Comparison of ENCODE assay signal across 11 cellular contexts in genomic region chr9:15349892-15350761, GRCh38. TPM values are rescaled to one million over a fixed set of nuclear protein-coding genes. Genes with fewer than 3 reads are reported as not detected.
DNase-seq lines count a peak whose midpoint lies in the region; ATAC-seq and TF ChIP-seq lines count a peak whose summit lies in the region.
"Had no signal": no experiment of that assay in that cellular context is flagged by ENCODE, and none has a peak within 500 bp of the region (broad histone marks: within the 10 kb centered on the region; RNA-seq: fewer than 3 reads in every experiment).

No MANE protein-coding gene starts in this region.

- no peaks in the 10 kb centered on the region for H3K36me3 ChIP-seq in suprapubic skin
- H3K36me3 ChIP-seq: BLaER1 treated with 17β-estradiol and CSF1 and Interleukin-3, amounts not matched to agents 10 nM and 100 nM had no signal

- 64% methylated on average over 7 of the region's 7 CpGs for WGBS in suprapubic skin

- CTCF ChIA-PET in activated CD8-positive, alpha-beta T cell treated with anti-CD3 and anti-CD28 coated beads for 36 hours (lab: Charles Lee), result interaction anchor here (0.8 to 1.3 kb wide), 2 partner anchors 14 to 257 kb away, joined by 3 read pairs; no protein-coding TSS in a partner anchor
- CTCF ChIA-PET in activated CD8-positive, alpha-beta T cell treated with anti-CD3 and anti-CD28 coated beads, Interleukin-2, amount 10 ng/mL, durations not matched to agents 7 days and 5 days (lab: Charles Lee), result no interaction called here

- no peaks in the 10 kb centered on the region for H3K4me1 ChIP-seq in suprapubic skin

- no peak for TF ChIP-seq POLR2A in suprapubic skin (IDR thresholded peaks at IDR 0.05)

- no peaks in the 10 kb centered on the region for H3K9me3 ChIP-seq in suprapubic skin
- H3K9me3 ChIP-seq: BLaER1 treated with 17β-estradiol and CSF1 and Interleukin-3, amounts not matched to agents 10 nM and 100 nM had no signal

- no peak for TF ChIP-seq CTCF in activated CD8-positive, alpha-beta T cell treated with anti-CD3 and anti-CD28 coated beads for 36 hours (IDR thresholded peaks at IDR 0.05)
- TF ChIP-seq CTCF in cardiac fibroblast (IDR thresholded peaks at IDR 0.05; ENCODE audit: low read depth, low read length) (no peak), suprapubic skin (IDR thresholded peaks at IDR 0.05) (no peak)

- H3K4me3 Mint-ChIP-seq in activated CD8-positive, alpha-beta T cell treated with anti-CD3 and anti-CD28 coated beads for 36 hours, result no peak overlapping the region
- H3K4me3 Mint-ChIP-seq in activated CD8-positive, alpha-beta T cell treated with anti-CD3 and anti-CD28 coated beads, Interleukin-2, amount 10 ng/mL, durations not matched to agents 7 days and 5 days, result no peak overlapping the region

- peak; percentile 24 for ATAC-seq in activated CD8-positive, alpha-beta T cell treated with anti-CD3 and anti-CD28 coated beads for 36 hours
- ATAC-seq in activated CD8-positive, alpha-beta T cell treated with anti-CD3 and anti-CD28 coated beads, Interleukin-2, amount 10 ng/mL, durations not matched to agents 7 days and 5 days, result no peak
- ATAC-seq in HG03432 (IDR thresholded peaks at IDR 0.05; ENCODE audit: unreplicated experiment), result no peak
- ATAC-seq: HCT116 had no signal

- peaks cover 15% of the 10 kb centered on the region for H3K4me1 Mint-ChIP-seq in activated CD8-positive, alpha-beta T cell treated with anti-CD3 and anti-CD28 coated beads for 36 hours (ENCODE audit: low read depth)
- peaks cover 17% of the 10 kb centered on the region for H3K4me1 Mint-ChIP-seq in activated CD8-positive, alpha-beta T cell treated with anti-CD3 and anti-CD28 coated beads, Interleukin-2, amount 10 ng/mL, durations not matched to agents 7 days and 5 days (ENCODE audit: low read depth)

- H3K27ac ChIP-seq in suprapubic skin, result no peak overlapping the region
- H3K27ac ChIP-seq: BLaER1 treated with 17β-estradiol and CSF1 and Interleukin-3, amounts not matched to agents 10 nM and 100 nM had no signal

- intact Hi-C loops in activated CD8-positive, alpha-beta T cell treated with anti-CD3 and anti-CD28 coated beads for 36 hours (cut with micrococcal nuclease), result no loop called here

- H3K27ac Mint-ChIP-seq in activated CD8-positive, alpha-beta T cell treated with anti-CD3 and anti-CD28 coated beads for 36 hours, result no peak overlapping the region
- no peak overlapping the region for H3K27ac Mint-ChIP-seq in activated CD8-positive, alpha-beta T cell treated with anti-CD3 and anti-CD28 coated beads, Interleukin-2, amount 10 ng/mL, durations not matched to agents 7 days and 5 days

- H3K9me3 Mint-ChIP-seq in activated CD8-positive, alpha-beta T cell treated with anti-CD3 and anti-CD28 coated beads for 36 hours, result no peaks in the 10 kb centered on the region
- H3K9me3 Mint-ChIP-seq in activated CD8-positive, alpha-beta T cell treated with anti-CD3 and anti-CD28 coated beads, Interleukin-2, amount 10 ng/mL, durations not matched to agents 7 days and 5 days (ENCODE audit: insufficient read depth), result no peaks in the 10 kb centered on the region
- H3K9me3 Mint-ChIP-seq: naive thymus-derived CD8-positive, alpha-beta T cell had no signal

- TF ChIP-seq EP300 in suprapubic skin (IDR thresholded peaks at IDR 0.05), result no peak

- H3K27me3 ChIP-seq in suprapubic skin, result no peaks in the 10 kb centered on the region
- H3K27me3 ChIP-seq: BLaER1 treated with 17β-estradiol and CSF1 and Interleukin-3, amounts not matched to agents 10 nM and 100 nM had no signal

- peak; percentile 43 for DNase-seq in activated CD8-positive, alpha-beta T cell treated with anti-CD3 and anti-CD28 coated beads for 36 hours
- no peak for DNase-seq in activated CD8-positive, alpha-beta T cell treated with anti-CD3 and anti-CD28 coated beads, Interleukin-2, amount 10 ng/mL, durations not matched to agents 7 days and 5 days
- DNase-seq in NCI-H226 (peak; percentile 39), cardiac fibroblast (ENCODE audit: low read depth in 2 of 2) (peak; percentile 28 to 60), NCI-H82 treated with DMSO at 0.1 percent for 48 hours (lab: John Stamatoyannopoulos, UW; ENCODE audit: unreplicated experiment) (no peak), suprapubic skin (ENCODE audit: low spot score in 2 of 2) (no peak)
- peak; percentile 34 for DNase-seq in stimulated activated CD8-positive, alpha-beta memory T cell treated with anti-CD3 and anti-CD28 coated beads, Interleukin-4, amount 100 ng/mL, for 48 hours

- H3K27me3 Mint-ChIP-seq in activated CD8-positive, alpha-beta T cell treated with anti-CD3 and anti-CD28 coated beads for 36 hours, result no peaks in the 10 kb centered on the region
- no peaks in the 10 kb centered on the region for H3K27me3 Mint-ChIP-seq in activated CD8-positive, alpha-beta T cell treated with anti-CD3 and anti-CD28 coated beads, Interleukin-2, amount 10 ng/mL, durations not matched to agents 7 days and 5 days (ENCODE audit: low read depth)
- H3K27me3 Mint-ChIP-seq: naive thymus-derived CD8-positive, alpha-beta T cell had no signal

- POLR2A ChIA-PET in activated CD8-positive, alpha-beta T cell treated with anti-CD3 and anti-CD28 coated beads for 36 hours (lab: Charles Lee), result interaction anchor here (0.6 kb wide), 1 partner anchor 140 kb away, joined by 3 read pairs; no protein-coding TSS in a partner anchor
- POLR2A ChIA-PET in activated CD8-positive, alpha-beta T cell treated with anti-CD3 and anti-CD28 coated beads, Interleukin-2, amount 10 ng/mL, durations not matched to agents 7 days and 5 days (lab: Charles Lee), result no interaction called here

- H3K4me3 ChIP-seq in cardiac fibroblast (replicated peaks in 1 of 2; ENCODE audit: low read depth in 2 of 2, low read length in 2 of 2) (no peak overlapping the region), suprapubic skin (no peak overlapping the region)
- H3K4me3 ChIP-seq: BLaER1 treated with 17β-estradiol and CSF1 and Interleukin-3, amounts not matched to agents 10 nM and 100 nM had no signal

- H3K36me3 Mint-ChIP-seq in activated CD8-positive, alpha-beta T cell treated with anti-CD3 and anti-CD28 coated beads for 36 hours (ENCODE audit: low read depth), result no peaks in the 10 kb centered on the region
- H3K36me3 Mint-ChIP-seq in activated CD8-positive, alpha-beta T cell treated with anti-CD3 and anti-CD28 coated beads, Interleukin-2, amount 10 ng/mL, durations not matched to agents 7 days and 5 days (ENCODE audit: low read depth), result no peaks in the 10 kb centered on the region
- H3K36me3 Mint-ChIP-seq: naive thymus-derived CD8-positive, alpha-beta T cell had no signal

RNA-seq across cellular contexts. Expression of gene TTC39B, which starts 43.1 kb away (rescaled TPM):
- total RNA-seq in activated CD8-positive, alpha-beta T cell treated with anti-CD3 and anti-CD28 coated beads for 36 hours, result 10 to 100 TPM; 17.8 to 18.5 TPM
- 10 to 100 TPM; 17.8 to 20.3 TPM for total RNA-seq in activated CD8-positive, alpha-beta T cell treated with anti-CD3 and anti-CD28 coated beads, Interleukin-2, amount 10 ng/mL, durations not matched to agents 7 days and 5 days
- 10 to 100 TPM; 37.2 to 55.3 (median 45.6) TPM for total RNA-seq in suprapubic skin

Comparison
In these comparisons a context has a peak if more than half of its experiments do, and no peak if none do; other contexts are left out.
1. DNase-seq: peak in activated CD8-positive, alpha-beta T cell treated with anti-CD3 and anti-CD28 coated beads for 36 hours (single experiment), NCI-H226 (single experiment), cardiac fibroblast (2 of 2) and stimulated activated CD8-positive, alpha-beta memory T cell treated with anti-CD3 and anti-CD28 coated beads, Interleukin-4, amount 100 ng/mL, for 48 hours (single experiment); none in activated CD8-positive, alpha-beta T cell treated with anti-CD3 and anti-CD28 coated beads, Interleukin-2, amount 10 ng/mL, durations not matched to agents 7 days and 5 days (single experiment), NCI-H82 treated with DMSO at 0.1 percent for 48 hours (single experiment) and suprapubic skin (0 of 2).